8 cellular contexts compared by ENCODE assay signal in genomic region chr19:27925202-27925601, GRCh38.
"Had no signal": no experiment of that assay in that cellular context is flagged by ENCODE, and none has a peak within 500 bp of the region (broad histone marks: within the 10 kb centered on the region; RNA-seq: fewer than 3 reads in every experiment).

No MANE protein-coding gene starts in this region.

- H3K4me3 ChIP-seq: GM12878 had no signal

- DNase-seq: GDM1, GF-D8 had no signal

- ATAC-seq: GM12878 had no signal

- FAIRE-seq: G401.6, GM12878, GM12891, GM12892, GM18507, GM19239 had no signal
